ENCODE assay signal across 12 cellular contexts in the genomic region with DNA sequence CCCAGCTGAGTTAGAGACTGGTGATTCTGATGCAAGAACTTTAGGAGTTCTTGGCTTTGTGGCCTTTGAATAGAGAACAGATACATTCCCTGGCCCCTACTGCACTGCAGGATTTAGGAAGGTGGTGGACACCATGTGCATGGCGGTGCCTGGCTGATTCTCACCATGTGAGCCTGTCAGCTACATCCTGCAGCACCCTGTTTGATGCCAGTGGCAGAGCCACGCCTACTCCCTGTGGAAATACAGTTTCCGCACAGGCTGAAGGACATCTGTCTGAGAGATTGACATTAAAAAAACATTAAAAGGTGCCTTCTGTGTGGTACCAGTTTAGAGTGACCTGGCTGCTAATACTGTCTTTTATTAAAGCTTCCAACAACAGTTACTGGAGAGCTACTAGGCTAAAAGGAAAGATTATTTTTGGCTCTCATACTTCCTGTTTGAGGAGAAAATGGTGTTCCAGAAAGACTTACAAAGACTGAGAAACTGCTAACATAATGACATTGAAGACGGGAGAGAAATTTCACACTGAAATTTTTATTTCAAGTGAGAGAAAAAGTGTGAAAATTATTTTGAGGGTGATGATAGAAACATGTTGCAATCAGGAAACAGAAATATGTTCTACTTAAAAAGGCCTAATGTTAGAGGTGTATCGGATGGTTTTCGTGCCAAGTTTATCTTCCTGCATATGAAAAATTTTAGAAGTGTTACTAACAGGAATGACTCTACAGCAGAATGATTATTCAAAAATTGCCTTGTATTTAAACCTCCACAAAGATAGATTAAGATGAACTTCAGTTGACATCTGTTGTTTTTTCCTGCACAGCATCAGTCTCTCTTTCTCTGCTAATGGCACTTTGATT. TPM values are rescaled to one million over a fixed set of nuclear protein-coding genes. Genes with fewer than 3 reads are reported as not detected.
DNase-seq lines count a peak whose midpoint lies in the region; ATAC-seq, FAIRE-seq and TF ChIP-seq lines count a peak whose summit lies in the region.
"Had no signal": no experiment of that assay in that cellular context is flagged by ENCODE, and none has a peak within 500 bp of the region (broad histone marks: within the 10 kb centered on the region; RNA-seq: fewer than 3 reads in every experiment).

No MANE protein-coding gene starts in this region.

- H2AK9ac ChIP-seq in IMR-90 (replicated peaks; ENCODE audit: low read depth, low read length, poor library complexity), result no peak overlapping the region

- TF ChIP-seq CTCF in IMR-90 (conservative IDR thresholded peaks at IDR 0.05; ENCODE audit: low read depth, low read length), result no peak
- TF ChIP-seq CTCF in keratinocyte (optimal IDR thresholded peaks at IDR 0.05 in 1 of 3, IDR thresholded peaks at IDR 0.05 in 1 of 3, conservative IDR thresholded peaks at IDR 0.05 in 1 of 3; ENCODE audit: extremely low read depth in 1 of 3, insufficient read depth in 2 of 3, low read length in 3 of 3), result no peak

- H3K14ac ChIP-seq in IMR-90 (replicated peaks; ENCODE audit: low read depth, low read length), result no peak overlapping the region

- no peak for TF ChIP-seq RAD21 in IMR-90 (IDR thresholded peaks at IDR 0.05; ENCODE audit: low read length)

- no peak overlapping the region for H3K23ac ChIP-seq in IMR-90 (ENCODE audit: low read depth, low read length)

- H3K9me3 ChIP-seq in IMR-90 (ENCODE audit: control insufficient read depth, insufficient read depth, low read length), result no peaks in the 10 kb centered on the region
- H3K9me3 ChIP-seq in keratinocyte (ENCODE audit: control insufficient read depth, low read depth, low read length), result no peaks in the 10 kb centered on the region

- POLR2A ChIA-PET in IMR-90 (lab: Charles Lee; ENCODE audit: unreplicated experiment), result no interaction called here

- CTCF ChIA-PET in IMR-90 (lab: Yijun Ruan, JAX), result interaction anchor here (1.0 to 2.7 kb wide), 4 partner anchors 48 to 164 kb away, joined by 3 to 18 read pairs (median 4); no protein-coding TSS in a partner anchor

- dilution Hi-C loops in IMR-90 (cut with HindIII; ENCODE audit: low sequenced_read_pairs, unreplicated experiment) (no loop called here), keratinocyte (cut with MboI; ENCODE audit: extremely low pct_ligation_motif_present, low sequenced_read_pairs) (no loop called here)

- H3K4me2 ChIP-seq in IMR-90 (ENCODE audit: low read depth, low read length) (no peak overlapping the region), keratinocyte (ENCODE audit: control insufficient read depth, extremely low read depth, insufficient read depth, low read depth, low read length) (no peak overlapping the region)

- H2AK5ac ChIP-seq in IMR-90 (ENCODE audit: low read depth, low read length), result no peak overlapping the region

- H4K91ac ChIP-seq in IMR-90 (ENCODE audit: insufficient read depth, low read depth, low read length), result no peak overlapping the region

- FAIRE-seq in keratinocyte (lab: Jason Lieb, UNC) (no peak), H54 (lab: Jason Lieb, UNC) (no peak)

- H4K20me1 ChIP-seq in IMR-90 (ENCODE audit: insufficient read depth, low read length) (no peaks in the 10 kb centered on the region), keratinocyte (ENCODE audit: control insufficient read depth, extremely low read depth, insufficient read depth, low read length) (no peaks in the 10 kb centered on the region)

- H2BK20ac ChIP-seq in IMR-90 (ENCODE audit: low read depth, low read length), result no peak overlapping the region

- no peaks in the 10 kb centered on the region for H3K79me1 ChIP-seq in IMR-90 (ENCODE audit: low read depth in 1 of 2, low read length in 2 of 2)

- H3K27me3 ChIP-seq in IMR-90 (ENCODE audit: control insufficient read depth, insufficient read depth, low read length) (no peaks in the 10 kb centered on the region), keratinocyte (ENCODE audit: control insufficient read depth, extremely low read depth, insufficient read depth, low read length) (no peaks in the 10 kb centered on the region)

- intact Hi-C loops in IMR-90 (cut with micrococcal nuclease), result no loop called here

- no peak overlapping the region for H3K4me3 ChIP-seq in IMR-90 (ENCODE audit: insufficient read depth, low read depth, low read length)
- H3K4me3 ChIP-seq in keratinocyte (ENCODE audit: control insufficient read depth in 2 of 3, extremely low read depth in 1 of 3, insufficient read depth in 2 of 3, low read depth in 1 of 3, low read length in 3 of 3), result no peak overlapping the region

- DNase-seq in DMS153 treated with DMSO at 0.1 percent for 48 hours (lab: John Stamatoyannopoulos, UW; ENCODE audit: unreplicated experiment) (peak; percentile 57), IMR-90 (no peak), SHP77 treated with DMSO at 0.1 percent for 48 hours (lab: John Stamatoyannopoulos, UW) (peak; percentile 66), keratinocyte (ENCODE audit: low read depth, low spot score) (no peak), H54 (ENCODE audit: insufficient read length, low spot score) (no peak), NCI-H748 (lab: John Stamatoyannopoulos, UW; ENCODE audit: unreplicated experiment) (no peak)
- DNase-seq in stimulated activated CD8-positive, alpha-beta memory T cell treated with anti-CD3 and anti-CD28 coated beads, Interleukin-4, amount 100 ng/mL, for 48 hours, result no peak
- DNase-seq: activated CD4-positive, alpha-beta memory T cell treated with anti-CD3 and anti-CD28 coated beads, Interleukin-2, amount 10 ng/mL, durations not matched to agents 7 days and 5 days; activated gamma-delta T cell treated with Interleukin-2 at 50 U/mL for 16 hours; CD8-positive, alpha-beta memory T cell had no signal

- no peak overlapping the region for H2BK15ac ChIP-seq in IMR-90 (ENCODE audit: low read depth, low read length)

- ATAC-seq in IMR-90 (ENCODE audit: low read depth), result peak; percentile 12; the same call in 1 of the 2 replicates
- no peak for ATAC-seq in HG03378 (IDR thresholded peaks at IDR 0.05; ENCODE audit: unreplicated experiment)

- no CpG with 5 or more reads among the region's 6 CpGs for WGBS in IMR-90 (ENCODE audit: extremely low coverage in 2 of 2, insufficient read length in 1 of 2), 2 experiments

- no peak overlapping the region for H2BK5ac ChIP-seq in IMR-90 (ENCODE audit: low read depth, low read length, poor library complexity, severe bottlenecking)

- H3K18ac ChIP-seq in IMR-90 (ENCODE audit: low read depth, low read length), result no peak overlapping the region

- H3K4ac ChIP-seq in IMR-90 (ENCODE audit: low read depth, low read length), result no peak overlapping the region

- H3K79me2 ChIP-seq in keratinocyte (ENCODE audit: control insufficient read depth, insufficient read depth, low read length), result no peaks in the 10 kb centered on the region

- H4K8ac ChIP-seq in IMR-90 (ENCODE audit: low read depth in 2 of 2, low read length in 2 of 2), result no peak overlapping the region

- H3K9ac ChIP-seq in IMR-90 (ENCODE audit: low read depth, low read length) (no peak overlapping the region), keratinocyte (ENCODE audit: control insufficient read depth, extremely low read depth, insufficient read depth, low read length) (no peak overlapping the region)

- H3K36me3 ChIP-seq in IMR-90 (ENCODE audit: control insufficient read depth, insufficient read depth, low read length) (no peaks in the 10 kb centered on the region), keratinocyte (ENCODE audit: control insufficient read depth in 2 of 2, extremely low read depth in 1 of 2, insufficient read depth in 2 of 2, low read length in 2 of 2) (no peaks in the 10 kb centered on the region)

- H4K5ac ChIP-seq in IMR-90 (ENCODE audit: low read depth, low read length), result no peak overlapping the region

- H3K27ac ChIP-seq in IMR-90 (ENCODE audit: insufficient read depth, low read length) (no peak overlapping the region), keratinocyte (ENCODE audit: control insufficient read depth, insufficient read depth, low read length) (no peak overlapping the region)

- H3K4me1 ChIP-seq in IMR-90 (ENCODE audit: control insufficient read depth, insufficient read depth, low read length) (peaks cover 4% of the 10 kb centered on the region), keratinocyte (ENCODE audit: control insufficient read depth, extremely low read depth, insufficient read depth, low read length) (peaks cover 14% of the 10 kb centered on the region)

- H2AFZ ChIP-seq in IMR-90 (replicated peaks; ENCODE audit: low read length, poor library complexity) (peak overlapping the region; percentile 40), keratinocyte (ENCODE audit: control insufficient read depth, low read length) (peak overlapping the region; percentile 16)

- in situ Hi-C loops in IMR-90 (cut with MboI; ENCODE audit: low sequenced_read_pairs), result no loop called here

- H3K9me1 ChIP-seq in IMR-90 (ENCODE audit: insufficient read depth, low read length) (no peaks in the 10 kb centered on the region), keratinocyte (ENCODE audit: control insufficient read depth, extremely low read depth, insufficient read depth, low read length) (no peaks in the 10 kb centered on the region)

- no peak overlapping the region for H3K56ac ChIP-seq in IMR-90 (ENCODE audit: extremely low read depth, insufficient read depth, low read length)

- BruUV-seq in IMR-90 (replicated peaks; lab: Mats Ljungman, UMichigan), result no TSS peak

- no peak overlapping the region for H2BK120ac ChIP-seq in IMR-90 (ENCODE audit: low read depth, low read length)

- TF ChIP-seq POLR2A in IMR-90 (IDR thresholded peaks at IDR 0.05; ENCODE audit: low read depth, low read length), result no peak
- no peak for TF ChIP-seq POLR2A in H54 (IDR thresholded peaks at IDR 0.05; ENCODE audit: low read depth, low read length)

TF ChIP-seq in IMR-90, 13 proteins besides CTCF, POLR2A, EP300 and RAD21 (continues in another document):
- no peak for TF ChIP-seq BHLHE40 (IDR thresholded peaks at IDR 0.05; ENCODE audit: low read depth, low read length)
- TF ChIP-seq MAZ (IDR thresholded peaks at IDR 0.05; ENCODE audit: borderline replicate concordance, low read depth, low read length), result no peak
- 0 out of 2 replicates have a peak, but pooled peaks have one; percentile 5 for TF ChIP-seq CEBPB (IDR thresholded peaks at IDR 0.05; ENCODE audit: low read depth, low read length)
- no peak for TF ChIP-seq MXI1 (IDR thresholded peaks at IDR 0.05; ENCODE audit: borderline replicate concordance, low read depth, low read length)

RNA-seq across cellular contexts. Expression of gene KCNE4, which starts 50.3 kb away (rescaled TPM):
- 6.6 and 8.3 TPM in 2 replicates for total RNA-seq in IMR-90 (2012; rRNA removed)
- polyA plus RNA-seq in IMR-90 (2012; rRNA removed), result 6.8 and 8.1 TPM in 2 replicates
- polyA plus RNA-seq in IMR-90 (2012; cell fraction: cytosol; rRNA removed), result 7.4 and 17.0 TPM in 2 replicates
- 17.7 and 50.6 TPM in 2 replicates for polyA plus RNA-seq in IMR-90 (2012; cell fraction: nucleus; rRNA removed; ENCODE audit: low replicate concordance)
- 0.01 to 0.13 TPM (median 0.09 TPM) in 3 replicates for polyA plus RNA-seq in keratinocyte
- not detected for polyA plus RNA-seq in keratinocyte (2011; ENCODE audit: low read depth)
- 0.06 and 0.18 TPM in 2 replicates for polyA plus RNA-seq in keratinocyte (2011; cell fraction: cytosol; rRNA removed)
- polyA plus RNA-seq in keratinocyte (2011; cell fraction: nucleus; rRNA removed), result 0.11 TPM in 1 of 2 replicates, not detected in the other
- 0.13 and 0.16 TPM in 2 replicates for polyA plus RNA-seq in keratinocyte (2012; ENCODE audit: low replicate concordance)
- polyA minus RNA-seq in keratinocyte, result not detected in 3 replicates
- not detected for polyA minus RNA-seq in keratinocyte (2011; cell fraction: cytosol; rRNA and poly(A)+ RNA removed)
- polyA minus RNA-seq in keratinocyte (2011; cell fraction: nucleus; rRNA and poly(A)+ RNA removed), result not detected in 2 replicates
- total RNA-seq: activated CD4-positive, alpha-beta memory T cell treated with anti-CD3 and anti-CD28 coated beads, Interleukin-2, amount 10 ng/mL, durations not matched to agents 7 days and 5 days; CD8-positive, alpha-beta memory T cell had no signal
- polyA plus RNA-seq: CD8-positive, alpha-beta memory T cell; neural cell had no signal

Comparison
In these comparisons a context has a peak if more than half of its experiments do, and no peak if none do; other contexts are left out.
1. DNase-seq: peak in DMS153 treated with DMSO at 0.1 percent for 48 hours (single experiment) and SHP77 treated with DMSO at 0.1 percent for 48 hours (single experiment); none in IMR-90 (single experiment), keratinocyte (single experiment), stimulated activated CD8-positive, alpha-beta memory T cell treated with anti-CD3 and anti-CD28 coated beads, Interleukin-4, amount 100 ng/mL, for 48 hours (single experiment), H54 (single experiment) and NCI-H748 (single experiment).